In genomic region chr13:67075239-67075638, GRCh38 we compare ENCODE assay signal across 12 cellular contexts.
DNase-seq lines count a peak whose midpoint lies in the region; ATAC-seq and TF ChIP-seq lines count a peak whose summit lies in the region.
"Had no signal": no experiment of that assay in that cellular context is flagged by ENCODE, and none has a peak within 500 bp of the region (broad histone marks: within the 10 kb centered on the region; RNA-seq: fewer than 3 reads in every experiment).

No MANE protein-coding gene starts in this region.

- H3K27ac ChIP-seq in RWPE2 (ENCODE audit: poor library complexity, severe bottlenecking): no peak overlapping the region
- no peak overlapping the region for H3K27ac ChIP-seq in spleen
- H3K27ac ChIP-seq: HL-60 had no signal

- H3K27me3 ChIP-seq in RWPE2 (ENCODE audit: insufficient read depth, poor library complexity, severe bottlenecking): no peaks in the 10 kb centered on the region
- no peaks in the 10 kb centered on the region for H3K27me3 ChIP-seq in spleen (replicated peaks in 1 of 7)

- CTCF ChIA-PET in HEK293T (lab: Yijun Ruan, JAX): no interaction called here

- 15 to 45% (median 22%) methylated on average over 1 of the region's 1 CpG for WGBS in spleen, 5 donors

- H3K4me3 ChIP-seq in RWPE2 (ENCODE audit: severe bottlenecking) (no peak overlapping the region), fibroblast of the aortic adventitia (ENCODE audit: low read depth, low read length) (no peak overlapping the region), spleen (no peak overlapping the region)

- no peaks in the 10 kb centered on the region for H3K9me3 ChIP-seq in RWPE2 (ENCODE audit: severe bottlenecking)
- no peaks in the 10 kb centered on the region for H3K9me3 ChIP-seq in spleen

- no peak for DNase-seq in HEK293T (ENCODE audit: extremely low spot score)
- no peak for DNase-seq in RWPE2 (ENCODE audit: low spot score)
- peak; percentile 52 for DNase-seq in fibroblast of the aortic adventitia (ENCODE audit: low read depth)
- peak; percentile 83 for DNase-seq in pons (ENCODE audit: low spot score)
- no peak for DNase-seq in GM19240 (ENCODE audit: insufficient read length, low spot score)
- DNase-seq in CD1c-positive myeloid dendritic cell (ENCODE audit: extremely low spot score): no peak
- DNase-seq in spleen: no peak
- DNase-seq: activated T-cell treated with anti-CD3 and anti-CD28 coated beads, Interleukin-2, amount 50 U/mL, for 1 hour; DND-41; retina had no signal

- no peaks in the 10 kb centered on the region for H3K36me3 ChIP-seq in RWPE2 (ENCODE audit: low read depth)
- no peaks in the 10 kb centered on the region for H3K36me3 ChIP-seq in spleen

- TF ChIP-seq POLR2A in spleen (IDR thresholded peaks at IDR 0.05): no peak

- H3K4me1 ChIP-seq in RWPE2 (ENCODE audit: insufficient read depth, poor library complexity, severe bottlenecking): no peaks in the 10 kb centered on the region
- no peaks in the 10 kb centered on the region for H3K4me1 ChIP-seq in spleen

- POLR2A ChIA-PET in HEK293T (lab: Yijun Ruan, JAX): no interaction called here

- TF ChIP-seq CTCF in RWPE2 (IDR thresholded peaks at IDR 0.05; ENCODE audit: poor library complexity, severe bottlenecking) (peak; percentile 37), fibroblast of the aortic adventitia (IDR thresholded peaks at IDR 0.05; ENCODE audit: insufficient read depth, low read length) (peak; percentile 38), spleen (IDR thresholded peaks at IDR 0.05 in 8 of 11, conservative IDR thresholded peaks at IDR 0.05 in 3 of 11) (no peak)

- intact Hi-C loops in spleen (cut with DNase I; ENCODE audit: low total_unique reads): no loop called here

- ATAC-seq in RWPE2 (ENCODE audit: low read depth): no peak
- ATAC-seq in HG03469 (IDR thresholded peaks at IDR 0.05; ENCODE audit: unreplicated experiment): no peak

TF ChIP-seq in HEK293T, 16 proteins besides CTCF, POLR2A, EP300 and RAD21:
- peak; percentile 11; the same call in 1 of the 2 replicates for TF ChIP-seq PKNOX1 (IDR thresholded peaks at IDR 0.05)
- no peak for TF ChIP-seq ELF4 (IDR thresholded peaks at IDR 0.05)

Comparison
In these comparisons a context has a peak if more than half of its experiments do, and no peak if none do; other contexts are left out.
1. DNase-seq: peak in fibroblast of the aortic adventitia (single experiment) and pons (single experiment); none in HEK293T (single experiment), RWPE2 (single experiment), GM19240 (single experiment), CD1c-positive myeloid dendritic cell (single experiment) and spleen (single experiment).
2. CTCF ChIP-seq: peak in RWPE2 (single experiment) and fibroblast of the aortic adventitia (single experiment); none in spleen (0 of 11).